ENCODE assay signal across 1 cellular context in genomic region chr5:52774005-52774410, GRCh38.
TF ChIP-seq lines count a peak whose summit lies in the region.

No MANE protein-coding gene starts in this region.

TF ChIP-seq in endothelial cell of umbilical vein, 7 proteins besides CTCF, POLR2A, EP300 and RAD21:
- no peak for TF ChIP-seq MYC (IDR thresholded peaks at IDR 0.05; ENCODE audit: low read depth, low read length)
- no peak for TF ChIP-seq POLR2AphosphoS5 (IDR thresholded peaks at IDR 0.05; ENCODE audit: insufficient read depth, low read depth, low read length)
- no peak for TF ChIP-seq MAX (IDR thresholded peaks at IDR 0.05; ENCODE audit: insufficient read depth, insufficient read length)
- no peak for TF ChIP-seq FOS (IDR thresholded peaks at IDR 0.05; ENCODE audit: borderline replicate concordance, insufficient read depth, low read length)
- no peak for TF ChIP-seq EZH2 (IDR thresholded peaks at IDR 0.05; ENCODE audit: borderline replicate concordance, low read depth, low read length, severe bottlenecking)
- TF ChIP-seq JUN (IDR thresholded peaks at IDR 0.05; ENCODE audit: borderline replicate concordance, insufficient read depth, insufficient read length, low read depth): no peak
- TF ChIP-seq GATA2 (IDR thresholded peaks at IDR 0.05; ENCODE audit: insufficient read depth, insufficient read length, low read depth, low read length): no peak
